Comparison of ENCODE assay signal across 18 cellular contexts in genomic region chr19:7456964-7457541, GRCh38. TPM values are rescaled to one million over a fixed set of nuclear protein-coding genes. Genes with fewer than 3 reads are reported as not detected.
DNase-seq lines count a peak whose midpoint lies in the region; ATAC-seq and TF ChIP-seq lines count a peak whose summit lies in the region.
"Had no signal": no experiment of that assay in that cellular context is flagged by ENCODE, and none has a peak within 500 bp of the region (broad histone marks: within the 10 kb centered on the region; RNA-seq: fewer than 3 reads in every experiment).

No MANE protein-coding gene starts in this region.

- intact Hi-C loops in activated CD4-positive, alpha-beta memory T cell treated with anti-CD3 and anti-CD28 coated beads for 36 hours (cut with micrococcal nuclease), result no loop called here

- no peak for TF ChIP-seq CTCF in epithelial cell of esophagus (IDR thresholded peaks at IDR 0.05; ENCODE audit: insufficient read depth, low read depth, low read length, missing control alignments)

- no peak overlapping the region for H3K27ac Mint-ChIP-seq in activated CD4-positive, alpha-beta memory T cell treated with anti-CD3 and anti-CD28 coated beads for 36 hours
- no peak overlapping the region for H3K27ac Mint-ChIP-seq in activated CD4-positive, alpha-beta memory T cell treated with anti-CD3 and anti-CD28 coated beads, Interleukin-2, amount 10 ng/mL, durations not matched to agents 7 days and 5 days
- H3K27ac Mint-ChIP-seq: T-helper 1 cell treated with Interleukin-12 subunit alpha and Interleukin-12 subunit beta and Interleukin-4 antibody, amounts not matched to agents 30 μg/mL and 1 μg/mL, for 36 hours had no signal

- H3K9me3 Mint-ChIP-seq in activated CD4-positive, alpha-beta memory T cell treated with anti-CD3 and anti-CD28 coated beads for 36 hours, result no peaks in the 10 kb centered on the region
- peaks cover 9% of the 10 kb centered on the region for H3K9me3 Mint-ChIP-seq in activated CD4-positive, alpha-beta memory T cell treated with anti-CD3 and anti-CD28 coated beads, Interleukin-2, amount 10 ng/mL, durations not matched to agents 7 days and 5 days

- H3K4me3 ChIP-seq in epithelial cell of esophagus (ENCODE audit: low read length), result no peak overlapping the region
- H3K4me3 ChIP-seq: cardiac muscle cell, SJCRH30, smooth muscle cell, vagina had no signal

- DNase-seq in activated CD4-positive, alpha-beta memory T cell treated with anti-CD3 and anti-CD28 coated beads for 36 hours, result peak; percentile 31
- DNase-seq in activated CD4-positive, alpha-beta memory T cell treated with anti-CD3 and anti-CD28 coated beads, Interleukin-2, amount 10 ng/mL, durations not matched to agents 7 days and 5 days, result no peak
- DNase-seq in Caki2 (ENCODE audit: low read depth) (peak; percentile 10), NCI-H82 (lab: John Stamatoyannopoulos, UW) (peak; percentile 71), epithelial cell of esophagus (ENCODE audit: low read depth) (peak; percentile 67)
- DNase-seq: amniotic stem cell, kidney, NCI-H1436, NCI-H2171 treated with DMSO at 0.1 percent for 48 hours, SJCRH30 had no signal

- no peaks in the 10 kb centered on the region for H3K27me3 Mint-ChIP-seq in activated CD4-positive, alpha-beta memory T cell treated with anti-CD3 and anti-CD28 coated beads for 36 hours
- no peaks in the 10 kb centered on the region for H3K27me3 Mint-ChIP-seq in activated CD4-positive, alpha-beta memory T cell treated with anti-CD3 and anti-CD28 coated beads, Interleukin-2, amount 10 ng/mL, durations not matched to agents 7 days and 5 days

- POLR2A ChIA-PET in activated CD4-positive, alpha-beta memory T cell treated with anti-CD3 and anti-CD28 coated beads for 36 hours (lab: Charles Lee), result no interaction called here
- POLR2A ChIA-PET in activated CD4-positive, alpha-beta memory T cell treated with anti-CD3 and anti-CD28 coated beads, Interleukin-2, amount 10 ng/mL, durations not matched to agents 7 days and 5 days (lab: Charles Lee), result no interaction called here

- no peak overlapping the region for H3K4me3 Mint-ChIP-seq in activated CD4-positive, alpha-beta memory T cell treated with anti-CD3 and anti-CD28 coated beads for 36 hours
- H3K4me3 Mint-ChIP-seq in activated CD4-positive, alpha-beta memory T cell treated with anti-CD3 and anti-CD28 coated beads, Interleukin-2, amount 10 ng/mL, durations not matched to agents 7 days and 5 days, result no peak overlapping the region
- H3K4me3 Mint-ChIP-seq: T-helper 1 cell treated with Interleukin-12 subunit alpha and Interleukin-12 subunit beta and Interleukin-4 antibody, amounts not matched to agents 30 μg/mL and 1 μg/mL, for 36 hours had no signal

- CTCF ChIA-PET in activated CD4-positive, alpha-beta memory T cell treated with anti-CD3 and anti-CD28 coated beads for 36 hours (lab: Charles Lee), result no interaction called here
- CTCF ChIA-PET in activated CD4-positive, alpha-beta memory T cell treated with anti-CD3 and anti-CD28 coated beads, Interleukin-2, amount 10 ng/mL, durations not matched to agents 7 days and 5 days (lab: Charles Lee), result no interaction called here

- no peaks in the 10 kb centered on the region for H3K4me1 Mint-ChIP-seq in activated CD4-positive, alpha-beta memory T cell treated with anti-CD3 and anti-CD28 coated beads for 36 hours (ENCODE audit: low read depth)
- no peaks in the 10 kb centered on the region for H3K4me1 Mint-ChIP-seq in activated CD4-positive, alpha-beta memory T cell treated with anti-CD3 and anti-CD28 coated beads, Interleukin-2, amount 10 ng/mL, durations not matched to agents 7 days and 5 days

- in situ Hi-C loops in Caki2 (cut with HindIII; ENCODE audit: low pct_unique_long_range_greater_than_20kb, low sequenced_read_pairs), result no loop called here

- ATAC-seq in GM18867 (IDR thresholded peaks at IDR 0.05; ENCODE audit: unreplicated experiment), result no peak
- ATAC-seq in HG03280 (IDR thresholded peaks at IDR 0.05; ENCODE audit: unreplicated experiment), result no peak
- ATAC-seq in GM18907 (IDR thresholded peaks at IDR 0.05; ENCODE audit: unreplicated experiment), result no peak

- peaks cover 51% of the 10 kb centered on the region for H3K36me3 Mint-ChIP-seq in activated CD4-positive, alpha-beta memory T cell treated with anti-CD3 and anti-CD28 coated beads for 36 hours
- peaks cover 54% of the 10 kb centered on the region for H3K36me3 Mint-ChIP-seq in activated CD4-positive, alpha-beta memory T cell treated with anti-CD3 and anti-CD28 coated beads, Interleukin-2, amount 10 ng/mL, durations not matched to agents 7 days and 5 days (ENCODE audit: low read depth)

RNA-seq across cellular contexts. Expression of gene PEX11G, which starts 31.8 kb away (rescaled TPM):
- 1 to 10 TPM; 2.1 to 2.2 TPM for total RNA-seq in activated CD4-positive, alpha-beta memory T cell treated with anti-CD3 and anti-CD28 coated beads for 36 hours
- 1 to 10 TPM in 1 of 2 experiments, under 1 TPM in 1; 0.68 to 1.7 TPM for total RNA-seq in activated CD4-positive, alpha-beta memory T cell treated with anti-CD3 and anti-CD28 coated beads, Interleukin-2, amount 10 ng/mL, durations not matched to agents 7 days and 5 days
- 4.7 and 9.1 TPM in 2 replicates for total RNA-seq in Caki2 (2014; rRNA removed; shearing (Covaris generic); ENCODE audit: low replicate concordance)
- total RNA-seq: OCI-LY7, SJCRH30, smooth muscle cell had no signal

RNA-seq across cellular contexts. Expression of gene ZNF358, which starts 58.9 kb away (rescaled TPM):
- 1 to 10 TPM; 4.6 to 6.0 TPM for total RNA-seq in activated CD4-positive, alpha-beta memory T cell treated with anti-CD3 and anti-CD28 coated beads for 36 hours
- 1 to 10 TPM; 5.5 to 7.5 TPM for total RNA-seq in activated CD4-positive, alpha-beta memory T cell treated with anti-CD3 and anti-CD28 coated beads, Interleukin-2, amount 10 ng/mL, durations not matched to agents 7 days and 5 days
- total RNA-seq in Caki2 (2014; rRNA removed; shearing (Covaris generic); ENCODE audit: low replicate concordance), result 22.9 and 33.6 TPM in 2 replicates
- total RNA-seq: OCI-LY7 had no signal
